8 cellular contexts compared by ENCODE assay signal in the genomic region with DNA sequence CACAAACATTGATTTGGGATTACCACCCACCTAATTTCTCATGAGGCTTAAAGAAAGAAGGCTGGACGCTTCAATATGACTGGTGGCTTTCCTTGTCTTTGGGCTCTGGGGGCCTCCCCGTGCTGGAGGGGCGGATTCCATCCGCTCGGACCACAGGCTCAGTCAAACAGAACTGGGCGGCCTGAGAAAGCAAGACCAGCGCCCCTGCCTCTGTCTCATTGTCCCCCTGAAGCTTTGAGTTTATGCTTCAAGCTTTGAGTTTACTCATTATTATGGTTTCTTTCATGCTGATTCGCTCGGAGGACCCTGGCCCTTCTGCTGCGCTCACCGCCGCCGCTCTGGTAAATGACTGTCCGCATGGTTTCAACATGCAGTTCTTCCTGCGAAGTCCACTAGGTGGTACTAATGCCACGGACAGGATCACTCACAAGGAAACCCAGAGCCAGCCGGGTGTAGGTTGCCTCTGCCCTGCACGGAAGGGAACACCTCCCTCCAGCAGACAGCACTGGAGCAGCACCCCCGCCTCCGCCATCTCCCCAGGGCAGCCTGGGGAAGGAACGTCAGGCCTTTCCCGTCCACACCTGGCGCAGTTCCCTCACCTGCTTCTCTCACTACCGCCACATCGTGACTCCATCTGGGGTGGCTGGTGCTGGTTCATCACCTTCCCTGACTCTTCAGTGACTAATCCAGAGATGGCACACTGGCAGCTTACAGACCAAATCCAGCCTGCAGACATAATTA. TPM values are rescaled to one million over a fixed set of nuclear protein-coding genes. Genes with fewer than 3 reads are reported as not detected.
DNase-seq lines count a peak whose midpoint lies in the region; ATAC-seq lines count a peak whose summit lies in the region.

No MANE protein-coding gene starts in this region.

- H3K27me3 Mint-ChIP-seq in T-helper 17 cell, result no peaks in the 10 kb centered on the region

- H3K4me3 Mint-ChIP-seq in T-helper 17 cell, result peak overlapping the region; percentile 21

- H3K4me1 Mint-ChIP-seq in T-helper 17 cell, result peaks cover 10% of the 10 kb centered on the region

- H3K9me3 ChIP-seq in T-helper 17 cell (ENCODE audit: control insufficient read depth, low read length, poor library complexity, severe bottlenecking), result no peaks in the 10 kb centered on the region

- H3K36me3 Mint-ChIP-seq in T-helper 17 cell (ENCODE audit: low read depth), result no peaks in the 10 kb centered on the region

- peak; percentile 8 for DNase-seq in SKM-1 treated with dmso at 0.1 percent for 144 hours (lab: John Stamatoyannopoulos, UW; ENCODE audit: unreplicated experiment)
- no peak for DNase-seq in SKM-1 (lab: John Stamatoyannopoulos, UW; ENCODE audit: unreplicated experiment)
- peak; percentile 64 for DNase-seq in NCI-H1092 treated with DMSO at 0.1 percent for 48 hours (lab: John Stamatoyannopoulos, UW)
- no peak for DNase-seq in T-helper 17 cell
- peak; percentile 71 for DNase-seq in fibroblast of gingiva (ENCODE audit: low read depth)
- peak; percentile 74 for DNase-seq in mucosa of gallbladder (ENCODE audit: low spot score)
- DNase-seq in stimulated activated naive CD4-positive, alpha-beta T cell treated with Interleukin-2 at 50 U/mL for 16 hours (lab: John Stamatoyannopoulos, UW), result no peak

- H3K27ac Mint-ChIP-seq in T-helper 17 cell, result peak overlapping the region; percentile 63

- peak; percentile 46 for ATAC-seq in T-helper 17 cell
- no peak for ATAC-seq in HG02973 (IDR thresholded peaks at IDR 0.05; ENCODE audit: unreplicated experiment)

RNA-seq across cellular contexts. Expression of a gene that starts 13.2 kb away (rescaled TPM):
- total RNA-seq in T-helper 17 cell, result 10 to 100 TPM in 1 of 2 donors, 1 to 10 TPM in 1; 7.8 to 10.7 TPM
- total RNA-seq in mucosa of gallbladder, result 14.1 TPM

RNA-seq across cellular contexts. Expression of a gene that starts 34.2 kb away (rescaled TPM):
- total RNA-seq in T-helper 17 cell (100 to 1,000 TPM; 197 to 225 TPM), mucosa of gallbladder (64.1 TPM)

Comparison
In these comparisons a context has a peak if more than half of its experiments do, and no peak if none do; other contexts are left out.
1. DNase-seq: peak in SKM-1 treated with dmso at 0.1 percent for 144 hours (single experiment), NCI-H1092 treated with DMSO at 0.1 percent for 48 hours (single experiment), fibroblast of gingiva (single experiment) and mucosa of gallbladder (single experiment); none in SKM-1 (single experiment), T-helper 17 cell (0 of 3) and stimulated activated naive CD4-positive, alpha-beta T cell treated with Interleukin-2 at 50 U/mL for 16 hours (single experiment).